ENCODE assay signal across 13 cellular contexts in the genomic region with DNA sequence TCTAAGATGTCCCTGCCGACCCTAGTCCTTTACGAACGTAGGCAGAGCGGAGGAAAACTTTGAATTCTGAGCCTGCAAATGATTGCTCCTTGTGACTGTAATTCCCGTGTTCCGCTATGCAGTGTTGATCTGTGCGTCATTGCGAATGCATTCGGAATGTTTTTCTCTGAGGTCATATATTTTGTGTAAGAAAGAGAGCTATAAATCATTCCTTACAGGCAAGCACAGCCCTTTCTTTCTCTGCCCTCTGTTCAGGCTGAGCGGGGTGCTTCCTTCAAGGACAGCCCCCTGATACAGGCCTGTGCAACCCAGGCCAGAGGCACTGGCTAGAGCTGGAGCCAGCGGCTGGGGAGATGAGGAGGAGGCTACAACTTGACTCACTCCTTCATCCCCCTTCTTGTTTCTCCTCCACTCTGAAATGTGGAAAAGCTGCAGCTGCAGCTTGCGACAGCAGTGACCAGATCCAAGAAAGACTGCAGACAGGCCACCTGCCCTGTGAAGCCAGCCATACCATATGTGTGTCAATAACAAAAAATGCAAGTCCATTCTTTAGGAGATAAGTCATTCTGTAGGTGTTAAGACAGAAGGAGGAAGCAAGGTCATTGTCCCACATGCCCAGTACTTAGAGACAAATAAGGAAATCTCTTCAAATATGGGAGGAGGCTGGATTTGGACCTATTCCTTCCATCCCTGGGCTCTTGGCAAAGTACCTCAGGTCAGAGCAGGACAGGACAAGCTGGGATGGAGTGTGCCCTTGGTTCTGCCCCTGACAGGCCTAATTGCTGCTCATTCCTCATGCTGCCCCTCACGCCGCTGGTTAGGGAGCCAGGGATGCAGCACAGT.
A peak's percentile ranks its signal among the peaks of the same experiment; 100 is the strongest.
DNase-seq lines count a peak whose midpoint lies in the region; ATAC-seq, FAIRE-seq and TF ChIP-seq lines count a peak whose summit lies in the region.
"Had no signal": no experiment of that assay in that cellular context is flagged by ENCODE, and none has a peak within 500 bp of the region (broad histone marks: within the 10 kb centered on the region; RNA-seq: fewer than 3 reads in every experiment).

No MANE protein-coding gene starts in this region.

- ATAC-seq in foreskin keratinocyte (peak; percentile 82), HepG2 (no peak), PC-3 (no peak)

- no peaks in the 10 kb centered on the region for H3K9me2 ChIP-seq in PC-3 (replicated peaks; ENCODE audit: low read length)

- H3K4me2 ChIP-seq in HepG2 (ENCODE audit: low read depth, low read length) (no peak overlapping the region), PC-3 (ENCODE audit: low read length) (no peak overlapping the region)

- no peak for TF ChIP-seq RAD21 in HepG2 (CRISPR knock-in tag; IDR thresholded peaks at IDR 0.05)

- in situ Hi-C loops in HepG2 (cut with HindIII; ENCODE audit: extremely low pct_ligation_motif_present, low pct_unique_long_range_greater_than_20kb) (no loop called here), GM13977 (cut with MboI; ENCODE audit: low pct_unique_long_range_greater_than_20kb, low sequenced_read_pairs, unreplicated experiment) (no loop called here)

- BruUV-seq in HepG2 (replicated peaks; lab: Mats Ljungman, UMichigan), result no TSS peak
- BruUV-seq in PC-3 (replicated peaks; lab: Mats Ljungman, UMichigan), result no TSS peak

- intact Hi-C loops in HepG2 (cut with micrococcal nuclease; ENCODE audit: unreplicated experiment) (no loop called here), PC-3 (cut with micrococcal nuclease) (no loop called here)

- H4K20me1 ChIP-seq in HepG2 (ENCODE audit: insufficient read depth, low read length) (no peaks in the 10 kb centered on the region), PC-3 (ENCODE audit: low read length) (no peaks in the 10 kb centered on the region)

- no peak overlapping the region for H2AFZ ChIP-seq in HepG2 (ENCODE audit: low read length)
- H2AFZ ChIP-seq in PC-3 (ENCODE audit: low read length), result no peak overlapping the region

- peak overlapping the region; percentile 99 for H3K27ac ChIP-seq in SJSA1
- H3K27ac ChIP-seq in foreskin keratinocyte, result no peak overlapping the region
- no peak overlapping the region for H3K27ac ChIP-seq in HepG2 (ENCODE audit: extremely low read length, insufficient read depth, low read length)
- no peak overlapping the region for H3K27ac ChIP-seq in PC-3 (ENCODE audit: low read length)
- H3K27ac ChIP-seq: SK-N-MC had no signal

- CTCF ChIA-PET in HepG2 (lab: Yijun Ruan, JAX; ENCODE audit: low intra/inter-chr PET ratio, low total read pairs), result no interaction called here
- CTCF ChIA-PET in PC-3 (lab: Charles Lee), result no interaction called here

- H3K9me3 ChIP-seq in SJSA1 (replicated peaks) (no peaks in the 10 kb centered on the region), HepG2 (ENCODE audit: low read length) (no peaks in the 10 kb centered on the region), PC-3 (ENCODE audit: low read length) (no peaks in the 10 kb centered on the region)

- H3K9ac ChIP-seq in HepG2 (ENCODE audit: insufficient read depth, low read depth, low read length) (no peak overlapping the region), PC-3 (ENCODE audit: low read length) (no peak overlapping the region)

- POLR2A ChIA-PET in HepG2 (lab: Yijun Ruan, JAX), result no interaction called here
- POLR2A ChIA-PET in PC-3 (lab: Charles Lee; ENCODE audit: unreplicated experiment), result no interaction called here

- no peak for TF ChIP-seq POLR2A in HepG2 (IDR thresholded peaks at IDR 0.05; ENCODE audit: insufficient read depth in 1 of 2, low read depth in 2 of 2, low read length in 2 of 2)

- H3K4me3 ChIP-seq in SJSA1 (no peak overlapping the region), HepG2 (replicated peaks in 1 of 3; ENCODE audit: insufficient read depth in 1 of 3, low read depth in 2 of 3, low read length in 3 of 3) (no peak overlapping the region), PC-3 (ENCODE audit: low read length) (no peak overlapping the region)
- H3K4me3 ChIP-seq: SK-N-MC had no signal

- H3K36me3 ChIP-seq in SJSA1 (no peaks in the 10 kb centered on the region), HepG2 (replicated peaks in 1 of 2; ENCODE audit: control insufficient read depth in 1 of 2, insufficient read depth in 2 of 2, low read length in 2 of 2) (no peaks in the 10 kb centered on the region), PC-3 (ENCODE audit: low read depth, low read length) (no peaks in the 10 kb centered on the region)

- TF ChIP-seq CTCF in foreskin keratinocyte (conservative IDR thresholded peaks at IDR 0.05) (no peak), HepG2 (CRISPR knock-in tag; IDR thresholded peaks at IDR 0.05) (no peak), GM13977 (IDR thresholded peaks at IDR 0.05; ENCODE audit: extremely low read depth, insufficient read depth, missing control alignments) (no peak), PC-3 (conservative IDR thresholded peaks at IDR 0.05; ENCODE audit: low read depth, low read length) (no peak)

- DNase-seq in EL (peak; percentile 96), SJSA1 (ENCODE audit: low read depth in 1 of 2, low spot score in 2 of 2) (peak; percentile 95 to 99), foreskin keratinocyte (peak; percentile 90 to 95), pons (ENCODE audit: low spot score) (peak; percentile 12), HepG2 (ENCODE audit: low spot score) (no peak), GM13977 (ENCODE audit: low spot score) (no peak), PC-3 (no peak)
- DNase-seq in stimulated activated CD4-positive, alpha-beta T cell treated with anti-CD3 and anti-CD28 coated beads, Interleukin-2, amount 100 ng/mL, for 48 hours, result no peak
- DNase-seq: CD8-positive, alpha-beta memory T cell; cortex of kidney; NCI-H1417 had no signal

- H3F3A ChIP-seq in PC-3 (ENCODE audit: low read length, unreplicated experiment), result no peaks in the 10 kb centered on the region

- H3K79me2 ChIP-seq in HepG2 (ENCODE audit: insufficient read depth, low read length) (no peaks in the 10 kb centered on the region), PC-3 (ENCODE audit: low read length) (no peaks in the 10 kb centered on the region)

- 33% methylated on average over 13 of the region's 14 CpGs for WGBS in HepG2 (ENCODE audit: low lambda C conversion rate)

- no peak for FAIRE-seq in HepG2 (lab: Jason Lieb, UNC)
- FAIRE-seq: islet of Langerhans had no signal

- peaks cover 84% of the 10 kb centered on the region for H3K4me1 ChIP-seq in SJSA1 (replicated peaks)
- peaks cover 27% of the 10 kb centered on the region for H3K4me1 ChIP-seq in foreskin keratinocyte
- H3K4me1 ChIP-seq in HepG2 (ENCODE audit: insufficient read depth, low read length), result no peaks in the 10 kb centered on the region
- H3K4me1 ChIP-seq in PC-3 (ENCODE audit: insufficient read depth, low read length), result no peaks in the 10 kb centered on the region

- H3K27me3 ChIP-seq in SJSA1 (replicated peaks), result no peaks in the 10 kb centered on the region
- H3K27me3 ChIP-seq in foreskin keratinocyte, result no peaks in the 10 kb centered on the region
- no peaks in the 10 kb centered on the region for H3K27me3 ChIP-seq in HepG2 (ENCODE audit: control insufficient read depth in 1 of 2, insufficient read depth in 2 of 2, low read length in 2 of 2)
- H3K27me3 ChIP-seq in PC-3 (ENCODE audit: low read length), result peaks cover 52% of the 10 kb centered on the region

- TF ChIP-seq EP300 in HepG2 (IDR thresholded peaks at IDR 0.05; ENCODE audit: low read depth in 2 of 2, low read length in 2 of 2) (no peak), HepG2 (CRISPR knock-in tag; IDR thresholded peaks at IDR 0.05; ENCODE audit: borderline replicate concordance) (no peak)

TF ChIP-seq in HepG2, 621 proteins besides CTCF, POLR2A, EP300 and RAD21 (continues in another document):
- TF ChIP-seq FOXA3 (CRISPR knock-in tag; IDR thresholded peaks at IDR 0.05), result no peak
- TF ChIP-seq, protein P1, sequence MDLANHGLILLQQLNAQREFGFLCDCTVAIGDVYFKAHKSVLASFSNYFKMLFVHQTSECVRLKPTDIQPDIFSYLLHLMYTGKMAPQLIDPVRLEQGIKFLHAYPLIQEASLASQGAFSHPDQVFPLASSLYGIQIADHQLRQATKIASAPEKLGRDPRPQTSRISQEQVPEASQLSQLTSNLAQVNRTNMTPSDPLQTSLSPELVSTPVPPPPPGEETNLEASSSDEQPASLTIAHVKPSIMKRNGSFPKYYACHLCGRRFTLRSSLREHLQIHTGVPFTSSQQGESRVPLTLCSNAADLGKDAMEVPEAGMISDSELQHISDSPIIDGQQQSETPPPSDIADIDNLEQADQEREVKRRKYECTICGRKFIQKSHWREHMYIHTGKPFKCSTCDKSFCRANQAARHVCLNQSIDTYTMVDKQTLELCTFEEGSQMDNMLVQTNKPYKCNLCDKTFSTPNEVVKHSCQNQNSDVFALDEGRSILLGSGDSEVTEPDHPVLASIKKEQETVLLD (CRISPR knock-in tag; IDR thresholded peaks at IDR 0.05; ENCODE audit: low read depth), result no peak
- TF ChIP-seq, protein P2, sequence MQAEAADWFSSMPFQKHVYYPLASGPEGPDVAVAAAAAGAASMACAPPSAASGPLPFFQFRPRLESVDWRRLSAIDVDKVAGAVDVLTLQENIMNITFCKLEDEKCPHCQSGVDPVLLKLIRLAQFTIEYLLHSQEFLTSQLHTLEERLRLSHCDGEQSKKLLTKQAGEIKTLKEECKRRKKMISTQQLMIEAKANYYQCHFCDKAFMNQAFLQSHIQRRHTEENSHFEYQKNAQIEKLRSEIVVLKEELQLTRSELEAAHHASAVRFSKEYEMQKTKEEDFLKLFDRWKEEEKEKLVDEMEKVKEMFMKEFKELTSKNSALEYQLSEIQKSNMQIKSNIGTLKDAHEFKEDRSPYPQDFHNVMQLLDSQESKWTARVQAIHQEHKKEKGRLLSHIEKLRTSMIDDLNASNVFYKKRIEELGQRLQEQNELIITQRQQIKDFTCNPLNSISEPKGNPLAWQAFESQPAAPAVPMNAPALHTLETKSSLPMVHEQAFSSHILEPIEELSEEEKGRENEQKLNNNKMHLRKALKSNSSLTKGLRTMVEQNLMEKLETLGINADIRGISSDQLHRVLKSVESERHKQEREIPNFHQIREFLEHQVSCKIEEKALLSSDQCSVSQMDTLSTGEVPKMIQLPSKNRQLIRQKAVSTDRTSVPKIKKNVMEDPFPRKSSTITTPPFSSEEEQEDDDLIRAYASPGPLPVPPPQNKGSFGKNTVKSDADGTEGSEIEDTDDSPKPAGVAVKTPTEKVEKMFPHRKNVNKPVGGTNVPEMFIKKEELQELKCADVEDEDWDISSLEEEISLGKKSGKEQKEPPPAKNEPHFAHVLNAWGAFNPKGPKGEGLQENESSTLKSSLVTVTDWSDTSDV (CRISPR knock-in tag; IDR thresholded peaks at IDR 0.05), result no peak
- TF ChIP-seq, protein P3, sequence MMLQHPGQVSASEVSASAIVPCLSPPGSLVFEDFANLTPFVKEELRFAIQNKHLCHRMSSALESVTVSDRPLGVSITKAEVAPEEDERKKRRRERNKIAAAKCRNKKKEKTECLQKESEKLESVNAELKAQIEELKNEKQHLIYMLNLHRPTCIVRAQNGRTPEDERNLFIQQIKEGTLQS (CRISPR knock-in tag; IDR thresholded peaks at IDR 0.05), result no peak
- no peak for TF ChIP-seq TCF7L2 (IDR thresholded peaks at IDR 0.05; ENCODE audit: low read depth, low read length)
- no peak for TF ChIP-seq MEF2D (CRISPR knock-in tag; IDR thresholded peaks at IDR 0.05)

Comparison
In these comparisons a context has a peak if more than half of its experiments do, and no peak if none do; other contexts are left out.
1. DNase-seq: peak in EL (single experiment), SJSA1 (2 of 2), foreskin keratinocyte (2 of 2) and pons (single experiment); none in stimulated activated CD4-positive, alpha-beta T cell treated with anti-CD3 and anti-CD28 coated beads, Interleukin-2, amount 100 ng/mL, for 48 hours (0 of 2), HepG2 (single experiment), GM13977 (single experiment) and PC-3 (single experiment).